ENCODE assay signal across 8 cellular contexts in genomic region chr14:78022059-78022458, GRCh38.
DNase-seq lines count a peak whose midpoint lies in the region; FAIRE-seq and TF ChIP-seq lines count a peak whose summit lies in the region.

No MANE protein-coding gene starts in this region.

- no peaks in the 10 kb centered on the region for H3K4me1 ChIP-seq in breast epithelium
- no peaks in the 10 kb centered on the region for H3K4me1 ChIP-seq in effector memory CD4-positive, alpha-beta T cell (ENCODE audit: control insufficient read depth, insufficient read depth, low read length, poor library complexity, severe bottlenecking)

- no peaks in the 10 kb centered on the region for H3K9me3 ChIP-seq in breast epithelium
- H3K9me3 ChIP-seq in effector memory CD4-positive, alpha-beta T cell (ENCODE audit: control insufficient read depth, low read length), result no peaks in the 10 kb centered on the region

- DNase-seq in MCF 10A (ENCODE audit: unreplicated experiment) (peak; percentile 80), breast epithelium (ENCODE audit: low spot score in 2 of 2) (no peak), H4 (ENCODE audit: low spot score) (peak; percentile 82), M059J (ENCODE audit: low read depth) (peak; percentile 61), RCC 7860 (ENCODE audit: low spot score) (peak; percentile 50), choroid plexus epithelial cell (ENCODE audit: low read depth) (peak; percentile 61), midbrain (lab: John Stamatoyannopoulos, UW) (peak; percentile 22)
- no peak for DNase-seq in effector memory CD4-positive, alpha-beta T cell

- no peak overlapping the region for H3K4me3 Mint-ChIP-seq in MCF 10A (ENCODE audit: unreplicated experiment)

- H3K4me1 Mint-ChIP-seq in MCF 10A (ENCODE audit: insufficient read depth, unreplicated experiment), result no peaks in the 10 kb centered on the region

- TF ChIP-seq CTCF in MCF 10A (IDR thresholded peaks at IDR 0.05; ENCODE audit: unreplicated experiment) (peak; percentile 73), breast epithelium (IDR thresholded peaks at IDR 0.05) (no peak), choroid plexus epithelial cell (conservative IDR thresholded peaks at IDR 0.05; ENCODE audit: low read depth, low read length) (peak; percentile 63)

- H3K36me3 Mint-ChIP-seq in MCF 10A (ENCODE audit: insufficient read depth, unreplicated experiment), result no peaks in the 10 kb centered on the region

- no peaks in the 10 kb centered on the region for H3K9me3 Mint-ChIP-seq in MCF 10A (ENCODE audit: unreplicated experiment)

- CTCF ChIA-PET in MCF 10A (lab: Yijun Ruan, JAX), result interaction anchor here (0.6 to 1.7 kb wide), 7 partner anchors 9 to 774 kb away, joined by 3 to 10 read pairs (median 3); no protein-coding TSS in a partner anchor

- intact Hi-C loops in MCF 10A (cut with micrococcal nuclease) (loop anchor here (1.0 to 10.0 kb wide), 6 partner anchors 131 to 813 kb away; no protein-coding TSS in a partner anchor), breast epithelium (cut with DNase I; ENCODE audit: low total_unique reads) (no loop called here)

- H3K27me3 ChIP-seq in breast epithelium, result no peaks in the 10 kb centered on the region
- H3K27me3 ChIP-seq in effector memory CD4-positive, alpha-beta T cell (replicated peaks; ENCODE audit: control insufficient read depth, insufficient read depth, low read length, poor library complexity, severe bottlenecking), result no peaks in the 10 kb centered on the region

- no TSS peak for BruUV-seq in MCF 10A (replicated peaks; lab: Mats Ljungman, UMichigan)

- TF ChIP-seq POLR2A in breast epithelium (IDR thresholded peaks at IDR 0.05), result no peak

- peaks cover 9% of the 10 kb centered on the region for H3K27me3 Mint-ChIP-seq in MCF 10A (ENCODE audit: insufficient read depth, unreplicated experiment)

- H3K4me3 ChIP-seq in breast epithelium (no peak overlapping the region), choroid plexus epithelial cell (ENCODE audit: low read depth, low read length) (no peak overlapping the region)
- no peak overlapping the region for H3K4me3 ChIP-seq in effector memory CD4-positive, alpha-beta T cell (ENCODE audit: insufficient read depth, low read depth, low read length, poor library complexity, severe bottlenecking)

- H3K27ac ChIP-seq in breast epithelium, result no peak overlapping the region
- H3K27ac ChIP-seq in effector memory CD4-positive, alpha-beta T cell (ENCODE audit: insufficient read depth, low read length, poor library complexity, severe bottlenecking), result no peak overlapping the region

- H3K36me3 ChIP-seq in breast epithelium, result no peaks in the 10 kb centered on the region
- no peaks in the 10 kb centered on the region for H3K36me3 ChIP-seq in effector memory CD4-positive, alpha-beta T cell (ENCODE audit: control insufficient read depth, insufficient read depth, low read length)

- FAIRE-seq in RCC 7860 (lab: Jason Lieb, UNC), result no peak

- H3K27ac Mint-ChIP-seq in MCF 10A (ENCODE audit: low read depth, unreplicated experiment), result no peak overlapping the region

- POLR2A ChIA-PET in MCF 10A (lab: Yijun Ruan, JAX), result no interaction called here

Comparison
In these comparisons a context has a peak if more than half of its experiments do, and no peak if none do; other contexts are left out.
1. DNase-seq: peak in MCF 10A (single experiment), H4 (single experiment), M059J (single experiment), RCC 7860 (single experiment), choroid plexus epithelial cell (single experiment) and midbrain (single experiment); none in breast epithelium (0 of 2) and effector memory CD4-positive, alpha-beta T cell (0 of 3).
2. CTCF ChIP-seq: peak in MCF 10A (single experiment) and choroid plexus epithelial cell (single experiment); none in breast epithelium (0 of 3).